20 cellular contexts compared by ENCODE assay signal in genomic region chr4:102543529-102543928, GRCh38. TPM values are rescaled to one million over a fixed set of nuclear protein-coding genes. Genes with fewer than 3 reads are reported as not detected.
DNase-seq lines count a peak whose midpoint lies in the region; ATAC-seq and TF ChIP-seq lines count a peak whose summit lies in the region.
"Had no signal": no experiment of that assay in that cellular context is flagged by ENCODE, and none has a peak within 500 bp of the region (broad histone marks: within the 10 kb centered on the region; RNA-seq: fewer than 3 reads in every experiment).

No MANE protein-coding gene starts in this region.

- POLR2A ChIA-PET in MCF 10A (lab: Yijun Ruan, JAX): interaction anchor here (0.6 to 3.1 kb wide), 18 partner anchors 9 to 1191 kb away, joined by 3 to 19 read pairs (median 3); partner anchors contain the start of genes MANBA, NFKB1 and UBE2D3

- TF ChIP-seq CTCF in MCF 10A (IDR thresholded peaks at IDR 0.05; ENCODE audit: unreplicated experiment) (no peak), breast epithelium (IDR thresholded peaks at IDR 0.05) (no peak), esophagus squamous epithelium (IDR thresholded peaks at IDR 0.05) (no peak), suprapubic skin (IDR thresholded peaks at IDR 0.05) (no peak)

- no peaks in the 10 kb centered on the region for H3K27me3 Mint-ChIP-seq in MCF 10A (ENCODE audit: insufficient read depth, unreplicated experiment)
- no peaks in the 10 kb centered on the region for H3K27me3 Mint-ChIP-seq in activated naive CD8-positive, alpha-beta T cell treated with anti-CD3 and anti-CD28 coated beads, Interleukin-2, amount 50 U/mL, for 24 hours
- H3K27me3 Mint-ChIP-seq: CD4-positive, alpha-beta T cell had no signal

- TF ChIP-seq POLR2A in breast epithelium (IDR thresholded peaks at IDR 0.05): no peak
- no peak for TF ChIP-seq POLR2A in esophagus squamous epithelium (IDR thresholded peaks at IDR 0.05)
- no peak for TF ChIP-seq POLR2A in suprapubic skin (IDR thresholded peaks at IDR 0.05)

- peaks cover 16% of the 10 kb centered on the region for H3K4me1 Mint-ChIP-seq in MCF 10A (ENCODE audit: insufficient read depth, unreplicated experiment)
- peaks cover 63% of the 10 kb centered on the region for H3K4me1 Mint-ChIP-seq in activated naive CD8-positive, alpha-beta T cell treated with anti-CD3 and anti-CD28 coated beads, Interleukin-2, amount 50 U/mL, for 24 hours
- H3K4me1 Mint-ChIP-seq: GM23338 had no signal

- no peak for ATAC-seq in activated naive CD8-positive, alpha-beta T cell treated with anti-CD3 and anti-CD28 coated beads, Interleukin-2, amount 50 U/mL, for 24 hours
- no peak for ATAC-seq in HG03280 (IDR thresholded peaks at IDR 0.05; ENCODE audit: unreplicated experiment)
- ATAC-seq: GM23338 had no signal

- CTCF ChIA-PET in MCF 10A (lab: Yijun Ruan, JAX): interaction anchor here (0.6 to 1.8 kb wide), 10 partner anchors 9 to 1721 kb away, joined by 3 to 8 read pairs (median 4); partner anchors contain the start of gene BDH2

- H3K4me3 ChIP-seq in breast epithelium: no peak overlapping the region
- H3K4me3 ChIP-seq in esophagus squamous epithelium: no peak overlapping the region
- H3K4me3 ChIP-seq in suprapubic skin: no peak overlapping the region
- H3K4me3 ChIP-seq: GM23338, PC-9 had no signal

- intact Hi-C loops in MCF 10A (cut with micrococcal nuclease) (no loop called here), breast epithelium (cut with DNase I; ENCODE audit: low total_unique reads) (no loop called here), esophagus squamous epithelium (cut with DNase I) (no loop called here)

- peak overlapping the region; percentile 62 for H3K27ac Mint-ChIP-seq in MCF 10A (ENCODE audit: low read depth, unreplicated experiment)
- H3K27ac Mint-ChIP-seq in activated naive CD8-positive, alpha-beta T cell treated with anti-CD3 and anti-CD28 coated beads, Interleukin-2, amount 50 U/mL, for 24 hours: peak overlapping the region; percentile 70
- H3K27ac Mint-ChIP-seq: CD4-positive, alpha-beta T cell; GM23338 had no signal

- no peak for TF ChIP-seq EP300 in suprapubic skin (IDR thresholded peaks at IDR 0.05)

- H3K4me1 ChIP-seq in breast epithelium (no peaks in the 10 kb centered on the region), esophagus squamous epithelium (peaks cover 0 to 34% (median 0%) of the 10 kb centered on the region in 3 donors), suprapubic skin (peaks cover 20% of the 10 kb centered on the region)
- H3K4me1 ChIP-seq: BE2C had no signal

- 40 to 47% methylated on average over 7 of the region's 7 CpGs for WGBS in esophagus squamous epithelium, 2 donors
- WGBS in suprapubic skin: 57% methylated on average over 7 of the region's 7 CpGs

- no peak overlapping the region for H3K4me3 Mint-ChIP-seq in MCF 10A (ENCODE audit: unreplicated experiment)
- no peak overlapping the region for H3K4me3 Mint-ChIP-seq in activated naive CD8-positive, alpha-beta T cell treated with anti-CD3 and anti-CD28 coated beads, Interleukin-2, amount 50 U/mL, for 24 hours
- H3K4me3 Mint-ChIP-seq: CD4-positive, alpha-beta T cell; GM23338 had no signal

- BruUV-seq in MCF 10A (replicated peaks; lab: Mats Ljungman, UMichigan): no TSS peak

- H3K36me3 Mint-ChIP-seq in MCF 10A (ENCODE audit: insufficient read depth, unreplicated experiment): peaks cover 53% of the 10 kb centered on the region
- H3K36me3 Mint-ChIP-seq in activated naive CD8-positive, alpha-beta T cell treated with anti-CD3 and anti-CD28 coated beads, Interleukin-2, amount 50 U/mL, for 24 hours (ENCODE audit: low read depth): peaks cover 76% of the 10 kb centered on the region

- H3K9me3 ChIP-seq in breast epithelium: no peaks in the 10 kb centered on the region
- H3K9me3 ChIP-seq in esophagus squamous epithelium: no peaks in the 10 kb centered on the region
- H3K9me3 ChIP-seq in suprapubic skin: no peaks in the 10 kb centered on the region
- H3K9me3 ChIP-seq: BE2C had no signal

- DNase-seq in MCF 10A (ENCODE audit: unreplicated experiment): no peak
- DNase-seq in breast epithelium (ENCODE audit: low spot score in 2 of 2): no peak
- DNase-seq in activated naive CD8-positive, alpha-beta T cell treated with anti-CD3 and anti-CD28 coated beads, Interleukin-2, amount 50 U/mL, for 24 hours: no peak
- DNase-seq in esophagus squamous epithelium (lab: John Stamatoyannopoulos, UW): no peak
- no peak for DNase-seq in suprapubic skin (ENCODE audit: low spot score in 2 of 2)
- no peak for DNase-seq in DMS79 (lab: John Stamatoyannopoulos, UW)
- DNase-seq in cortex of kidney (lab: John Stamatoyannopoulos, UW): no peak
- DNase-seq: 8988T; BE2C; Calu3; CD4-positive, alpha-beta T cell; IMR-90; Karpas-422; NCI-H1105; NCI-H187 treated with DMSO at 0.1 percent for 48 hours; NCI-H446; NCI-H748 treated with DMSO at 0.1 percent for 48 hours; PC-9 had no signal

- no peaks in the 10 kb centered on the region for H3K36me3 ChIP-seq in breast epithelium
- H3K36me3 ChIP-seq in esophagus squamous epithelium: peaks cover 0 to 47% (median 3%) of the 10 kb centered on the region in 3 donors
- H3K36me3 ChIP-seq in suprapubic skin: peaks cover 8% of the 10 kb centered on the region
- H3K36me3 ChIP-seq: BE2C had no signal

- H3K27me3 ChIP-seq in breast epithelium (no peaks in the 10 kb centered on the region), esophagus squamous epithelium (no peaks in the 10 kb centered on the region), suprapubic skin (no peaks in the 10 kb centered on the region)
- H3K27me3 ChIP-seq: BE2C had no signal

- H3K9me3 Mint-ChIP-seq in MCF 10A (ENCODE audit: unreplicated experiment): no peaks in the 10 kb centered on the region
- H3K9me3 Mint-ChIP-seq in activated naive CD8-positive, alpha-beta T cell treated with anti-CD3 and anti-CD28 coated beads, Interleukin-2, amount 50 U/mL, for 24 hours: no peaks in the 10 kb centered on the region
- H3K9me3 Mint-ChIP-seq: CD4-positive, alpha-beta T cell; GM23338 had no signal

- H3K27ac ChIP-seq in breast epithelium (no peak overlapping the region), esophagus squamous epithelium (peak overlapping the region; percentile 54 to 75 (median 72)), suprapubic skin (peak overlapping the region; percentile 60)
- H3K27ac ChIP-seq: PC-9 had no signal

RNA-seq across cellular contexts. Expression of gene NFKB1, which starts 42.4 kb away (rescaled TPM):
- total RNA-seq in MCF 10A (2022) (40.1 and 70.9 TPM in 2 replicates), breast epithelium (10 to 100 TPM; 30.2 to 52.5 (median 42.6) TPM), esophagus squamous epithelium (10 to 100 TPM; 33.5 to 47.5 (median 41.4) TPM), suprapubic skin (10 to 100 TPM; 32.9 to 56.0 (median 40.9) TPM)

Comparison
In these comparisons a context has a peak if more than half of its experiments do, and no peak if none do; other contexts are left out.
1. H3K27ac ChIP-seq: peak in esophagus squamous epithelium (4 of 4) and suprapubic skin (single experiment); none in breast epithelium (0 of 2).